2 cellular contexts compared by ENCODE assay signal in genomic region chr17:697682-698081, GRCh38.
TF ChIP-seq lines count a peak whose summit lies in the region.

No MANE protein-coding gene starts in this region.

TF ChIP-seq in SK-N-SH, 30 proteins besides CTCF, POLR2A, EP300 and RAD21 (continued from another document):
- TF ChIP-seq CHD2 (IDR thresholded peaks at IDR 0.05; ENCODE audit: low read length, partially characterized antibody), result peak; percentile 38
TF ChIP-seq in SK-N-SH: peak in this region for 3.

TF ChIP-seq in GM23338, 12 proteins besides CTCF, POLR2A, EP300 and RAD21:
- TF ChIP-seq ZNF462 (CRISPR knock-in tag; IDR thresholded peaks at IDR 0.05) (no peak), ZNF114 (CRISPR knock-in tag; IDR thresholded peaks at IDR 0.05) (no peak), JUNB (IDR thresholded peaks at IDR 0.05; ENCODE audit: unreplicated experiment) (no peak), EZH2 (IDR thresholded peaks at IDR 0.05; ENCODE audit: low read depth, unreplicated experiment) (no peak), ZNF331 (CRISPR knock-in tag; IDR thresholded peaks at IDR 0.05; ENCODE audit: low read depth) (no peak), EZH2phosphoT487 (IDR thresholded peaks at IDR 0.05; ENCODE audit: unreplicated experiment) (no peak), STAT1 (IDR thresholded peaks at IDR 0.05; ENCODE audit: unreplicated experiment) (no peak), NANOG (IDR thresholded peaks at IDR 0.05; ENCODE audit: borderline replicate concordance) (no peak), POLR2AphosphoS5 (IDR thresholded peaks at IDR 0.05; ENCODE audit: low read depth) (no peak), CREB1 (CRISPR knock-in tag; IDR thresholded peaks at IDR 0.05; ENCODE audit: low read depth) (no peak), REST (IDR thresholded peaks at IDR 0.05; ENCODE audit: unreplicated experiment) (no peak), ETS1 (IDR thresholded peaks at IDR 0.05) (no peak)
TF ChIP-seq in GM23338: peak in this region for 0.
